Comparison of ENCODE assay signal across 8 cellular contexts in the genomic region with DNA sequence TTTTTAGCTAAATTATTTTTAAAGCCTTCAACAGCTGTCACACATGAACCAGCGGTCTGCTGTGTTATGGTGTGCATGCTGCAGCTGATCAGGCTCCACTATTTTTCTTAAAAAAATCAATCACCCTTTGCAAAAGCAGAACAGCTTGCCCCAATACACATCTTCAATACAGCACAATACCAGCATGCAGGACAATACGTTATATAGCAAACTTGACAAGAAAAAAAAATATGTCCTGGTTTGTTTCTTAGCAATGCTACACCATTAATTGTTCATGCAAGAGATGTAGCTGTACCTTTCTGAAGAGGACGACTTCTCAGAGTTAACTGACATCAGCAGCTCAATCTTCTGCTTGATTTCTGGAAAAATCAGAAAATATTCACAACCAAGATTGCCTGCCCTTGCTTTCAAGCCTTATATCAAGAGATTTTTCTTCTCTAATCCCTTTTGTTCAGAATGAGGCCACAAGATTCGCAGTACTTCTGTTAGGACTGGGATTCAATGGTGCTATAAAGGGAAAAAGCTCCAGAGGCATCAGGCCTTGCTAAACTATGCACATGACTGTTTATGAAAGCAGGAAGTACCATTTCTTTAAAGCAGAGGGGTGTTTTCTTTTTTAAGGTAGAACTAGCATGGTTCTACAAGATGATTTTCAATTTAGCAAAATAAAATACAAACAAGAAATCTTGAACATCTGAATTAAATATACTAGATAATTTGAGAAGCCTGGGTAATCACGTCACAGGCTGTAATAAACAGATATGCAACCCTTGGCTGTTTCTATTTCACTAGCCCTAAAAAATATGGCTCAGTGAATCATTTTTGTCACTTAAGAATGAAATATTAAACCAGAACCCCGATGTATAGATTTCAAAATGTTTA.
A peak's percentile ranks its signal among the peaks of the same experiment; 100 is the strongest.
DNase-seq lines count a peak whose midpoint lies in the region; ATAC-seq and TF ChIP-seq lines count a peak whose summit lies in the region.

No MANE protein-coding gene starts in this region.

- peak overlapping the region; percentile 66 to 91 for H3K4me3 Mint-ChIP-seq in CD14-positive monocyte
- peak overlapping the region; percentile 79 to 98 (median 89) for H3K4me3 Mint-ChIP-seq in brain

- no peaks in the 10 kb centered on the region for H3K27me3 Mint-ChIP-seq in CD14-positive monocyte (ENCODE audit: low read depth in 3 of 3)
- H3K27me3 Mint-ChIP-seq in brain, result peaks cover 5% of the 10 kb centered on the region

- peak; percentile 76 for ATAC-seq in GM18867 (IDR thresholded peaks at IDR 0.05; ENCODE audit: unreplicated experiment)
- peak; percentile 68 for ATAC-seq in HG03135 (IDR thresholded peaks at IDR 0.05; ENCODE audit: unreplicated experiment)

- peak overlapping the region; percentile 71 for H3K4me2 ChIP-seq in smooth muscle cell

- H3K27ac Mint-ChIP-seq in CD14-positive monocyte, result peak overlapping the region; percentile 82 to 96 (median 91)
- peak overlapping the region; percentile 91 to 99 (median 96) for H3K27ac Mint-ChIP-seq in brain

- H3F3A ChIP-seq in smooth muscle cell (ENCODE audit: low read depth), result peaks cover 11% of the 10 kb centered on the region

- 66% methylated on average over 6 of the region's 6 CpGs for WGBS in smooth muscle cell (ENCODE audit: low lambda C conversion rate)

- no peaks in the 10 kb centered on the region for H3K36me3 ChIP-seq in smooth muscle cell (ENCODE audit: low read depth)

- peak overlapping the region; percentile 6 for H2AFZ ChIP-seq in smooth muscle cell (ENCODE audit: low read depth)

- no peaks in the 10 kb centered on the region for H3K9me3 ChIP-seq in smooth muscle cell (replicated peaks; ENCODE audit: low read depth)

- peak overlapping the region; percentile 49 for H3K4me3 ChIP-seq in smooth muscle cell

- H3K27me3 ChIP-seq in smooth muscle cell (ENCODE audit: low read depth), result no peaks in the 10 kb centered on the region

- peak overlapping the region; percentile 52 for H3K9ac ChIP-seq in smooth muscle cell (ENCODE audit: low read depth)

- H3K36me3 Mint-ChIP-seq in CD14-positive monocyte (peaks cover 0 to 2% of the 10 kb centered on the region in 2 donors), brain (no peaks in the 10 kb centered on the region)

- H3K4me1 Mint-ChIP-seq in CD14-positive monocyte, result peaks cover 16% of the 10 kb centered on the region
- H3K4me1 Mint-ChIP-seq in brain, result peaks cover 56% of the 10 kb centered on the region

- H3K9me3 Mint-ChIP-seq in CD14-positive monocyte, result no peaks in the 10 kb centered on the region
- no peaks in the 10 kb centered on the region for H3K9me3 Mint-ChIP-seq in brain

- peaks cover 67% of the 10 kb centered on the region for H4K20me1 ChIP-seq in smooth muscle cell (ENCODE audit: low read depth)

- TF ChIP-seq CTCF in CD14-positive monocyte (IDR thresholded peaks at IDR 0.05), result no peak
- no peak for TF ChIP-seq CTCF in brain (conservative IDR thresholded peaks at IDR 0.05)
- no peak for TF ChIP-seq CTCF in smooth muscle cell (IDR thresholded peaks at IDR 0.05; ENCODE audit: borderline replicate concordance, insufficient read depth, poor library complexity, severe bottlenecking)

- H3K27ac ChIP-seq in smooth muscle cell (ENCODE audit: low read depth), result peak overlapping the region; percentile 84

- DNase-seq in CD14-positive monocyte (ENCODE audit: low spot score), result no peak
- DNase-seq in NCI-H69 (lab: John Stamatoyannopoulos, UW), result peak; percentile 81
- DNase-seq in inferior parietal cortex (ENCODE audit: extremely low spot score), result peak; percentile 87
- no peak for DNase-seq in smooth muscle cell (lab: John Stamatoyannopoulos, UW; ENCODE audit: unreplicated experiment)
- no peak for DNase-seq in activated CD4-positive, alpha-beta T cell treated with anti-CD3 and anti-CD28 coated beads for 1 hour

- H3K4me1 ChIP-seq in smooth muscle cell (ENCODE audit: low read depth), result peaks cover 25% of the 10 kb centered on the region

- H3K79me2 ChIP-seq in smooth muscle cell (ENCODE audit: low read depth), result peaks cover 73% of the 10 kb centered on the region

- intact Hi-C loops in CD14-positive monocyte (cut with micrococcal nuclease), result loop anchor here in 1 of 2 donors (10.0 kb wide), 1 partner anchor 54 kb away; no protein-coding TSS in a partner anchor

Comparison
In these comparisons a context has a peak if more than half of its experiments do, and no peak if none do; other contexts are left out.
1. DNase-seq: peak in NCI-H69 (single experiment) and inferior parietal cortex (single experiment); none in CD14-positive monocyte (single experiment), smooth muscle cell (single experiment) and activated CD4-positive, alpha-beta T cell treated with anti-CD3 and anti-CD28 coated beads for 1 hour (single experiment).